16 cellular contexts compared by ENCODE assay signal in genomic region chr14:77006127-77006526, GRCh38. TPM values are rescaled to one million over a fixed set of nuclear protein-coding genes. Genes with fewer than 3 reads are reported as not detected.
DNase-seq lines count a peak whose midpoint lies in the region; ATAC-seq and TF ChIP-seq lines count a peak whose summit lies in the region.
"Had no signal": no experiment of that assay in that cellular context is flagged by ENCODE, and none has a peak within 500 bp of the region (broad histone marks: within the 10 kb centered on the region; RNA-seq: fewer than 3 reads in every experiment).

No MANE protein-coding gene starts in this region.

- H3K79me2 ChIP-seq in HCT116 (ENCODE audit: insufficient read depth, low read length) (no peaks in the 10 kb centered on the region), SK-N-SH (ENCODE audit: insufficient read depth) (no peaks in the 10 kb centered on the region)

- peak overlapping the region; percentile 38 for H3K27ac Mint-ChIP-seq in activated T-helper 1 cell treated with anti-CD3 and anti-CD28 coated beads, Interleukin-12 subunit alpha, Interleukin-12 subunit beta, Interleukin-2, Interleukin-4 antibody, amounts not matched to agents 30 ng/mL and 10 ng/mL and 1 ng/mL, durations not matched to agents 14 hours and 24 hours and 36 hours
- H3K27ac Mint-ChIP-seq in mesothelial cell of epicardium, result peak overlapping the region; percentile 67
- H3K27ac Mint-ChIP-seq: activated naive CD4-positive, alpha-beta T cell treated with anti-CD3 and anti-CD28 coated beads, Interleukin-2, amount 10 ng/mL, durations not matched to agents 7 days and 5 days had no signal

- no peaks in the 10 kb centered on the region for H3K36me3 ChIP-seq in HCT116 (ENCODE audit: control insufficient read depth in 1 of 2, insufficient read depth in 2 of 2, low read length in 2 of 2)
- no peaks in the 10 kb centered on the region for H3K36me3 ChIP-seq in thoracic aorta
- no peaks in the 10 kb centered on the region for H3K36me3 ChIP-seq in SK-N-SH (replicated peaks in 1 of 2; ENCODE audit: control insufficient read depth in 1 of 2, insufficient read depth in 2 of 2, low read length in 1 of 2)

- H3K4me2 ChIP-seq in HCT116 (ENCODE audit: low read length) (peak overlapping the region; percentile 26), SK-N-SH (no peak overlapping the region)

- ATAC-seq in HCT116, result no peak
- ATAC-seq in thoracic aorta (ENCODE audit: insufficient number of reproducible peaks, low FRiP score, low read depth), result no peak
- no peak for ATAC-seq in GM21825 (IDR thresholded peaks at IDR 0.05; ENCODE audit: unreplicated experiment)

- intact Hi-C loops in HCT116 (cut with micrococcal nuclease), result no loop called here
- intact Hi-C loops in activated T-helper 1 cell treated with anti-CD3 and anti-CD28 coated beads, Interleukin-12 subunit alpha, Interleukin-12 subunit beta, Interleukin-2, Interleukin-4 antibody, amounts not matched to agents 30 ng/mL and 10 ng/mL and 1 ng/mL, durations not matched to agents 14 hours and 24 hours and 36 hours (cut with micrococcal nuclease), result no loop called here

- WGBS in SK-N-SH (ENCODE audit: low lambda C conversion rate), result 92% methylated on average over 9 of the region's 9 CpGs

- no peaks in the 10 kb centered on the region for H3K36me3 Mint-ChIP-seq in activated T-helper 1 cell treated with anti-CD3 and anti-CD28 coated beads, Interleukin-12 subunit alpha, Interleukin-12 subunit beta, Interleukin-2, Interleukin-4 antibody, amounts not matched to agents 30 ng/mL and 10 ng/mL and 1 ng/mL, durations not matched to agents 14 hours and 24 hours and 36 hours (ENCODE audit: low read depth)
- no peaks in the 10 kb centered on the region for H3K36me3 Mint-ChIP-seq in mesothelial cell of epicardium
- H3K36me3 Mint-ChIP-seq: activated naive CD4-positive, alpha-beta T cell treated with anti-CD3 and anti-CD28 coated beads, Interleukin-2, amount 10 ng/mL, durations not matched to agents 7 days and 5 days had no signal

- H3K9ac ChIP-seq in HCT116 (ENCODE audit: low read length), result 0 out of 2 replicates have a peak overlapping the region, but pooled peaks have one; percentile 1
- no peak overlapping the region for H3K9ac ChIP-seq in SK-N-SH

- H3F3A ChIP-seq in SK-N-SH (replicated peaks; ENCODE audit: insufficient read depth), result no peaks in the 10 kb centered on the region

- H2AFZ ChIP-seq in HCT116 (ENCODE audit: low read depth, low read length, poor library complexity, severe bottlenecking) (peak overlapping the region; percentile 38), SK-N-SH (ENCODE audit: low read depth) (no peak overlapping the region)

- H3K27ac ChIP-seq in HCT116 (ENCODE audit: low read depth, low read length), result no peak overlapping the region
- peak overlapping the region; percentile 22 to 84 for H3K27ac ChIP-seq in thoracic aorta
- no peak overlapping the region for H3K27ac ChIP-seq in SK-N-SH (ENCODE audit: low read depth in 2 of 2, low read length in 1 of 2)

- TF ChIP-seq POLR2A in HCT116 (IDR thresholded peaks at IDR 0.05; ENCODE audit: borderline replicate concordance, extremely low read depth, insufficient read depth, insufficient read length), result no peak

- DNase-seq in HCT116 (ENCODE audit: low read depth, low spot score) (no peak), mesothelial cell of epicardium (ENCODE audit: low spot score in 2 of 2, unreplicated experiment in 2 of 2) (no peak), thoracic aorta (ENCODE audit: low spot score) (no peak), SK-N-SH (no peak), iPS-NIHi11 (ENCODE audit: low spot score) (no peak)
- DNase-seq in activated T-helper 1 cell treated with anti-CD3 and anti-CD28 coated beads, Interleukin-12 subunit alpha, Interleukin-12 subunit beta, Interleukin-2, Interleukin-4 antibody, amounts not matched to agents 30 ng/mL and 10 ng/mL and 1 ng/mL, durations not matched to agents 14 hours and 24 hours and 36 hours (ENCODE audit: low spot score), result no peak
- DNase-seq in stimulated activated CD4-positive, alpha-beta T cell treated with anti-CD3 and anti-CD28 coated beads, Interleukin-4, amount 100 ng/mL, for 1 hour, result no peak
- DNase-seq: activated naive CD4-positive, alpha-beta T cell treated with anti-CD3 and anti-CD28 coated beads, Interleukin-2, amount 10 ng/mL, durations not matched to agents 7 days and 5 days; AML-193; midbrain; NCI-H1417 treated with DMSO at 0.1 percent for 48 hours; NCI-H526; Right ventricle myocardium superior; stimulated activated CD4-positive, alpha-beta T cell treated with anti-CD3 and anti-CD28 coated beads, Interleukin-12 subunit alpha, Interleukin-12 subunit beta, amount 100 ng/mL, for 4 hours had no signal

- H3K4me1 ChIP-seq in HCT116 (ENCODE audit: control insufficient read depth in 1 of 2, insufficient read depth in 2 of 2, low read length in 2 of 2) (peaks cover 52 to 62% of the 10 kb centered on the region in 2 experiments), thoracic aorta (ENCODE audit: control insufficient read depth in 1 of 2, low read depth in 2 of 2) (peaks cover 13 to 57% of the 10 kb centered on the region in 2 donors), SK-N-SH (ENCODE audit: control insufficient read depth in 1 of 2, insufficient read depth in 2 of 2, low read depth in 1 of 2, low read length in 1 of 2) (peaks cover 0 to 11% of the 10 kb centered on the region in 2 experiments; a peak in 1 of 4 replicates)

- no peaks in the 10 kb centered on the region for H3K27me3 ChIP-seq in HCT116 (ENCODE audit: insufficient read depth, low read length)
- H3K27me3 ChIP-seq in thoracic aorta (replicated peaks; ENCODE audit: insufficient read depth), result no peaks in the 10 kb centered on the region
- no peaks in the 10 kb centered on the region for H3K27me3 ChIP-seq in SK-N-SH (ENCODE audit: insufficient read depth)

- POLR2A ChIA-PET in HCT116 (lab: Charles Lee) (no interaction called here), SK-N-SH (lab: Yijun Ruan, JAX) (no interaction called here)

- H3K9me3 ChIP-seq in HCT116 (ENCODE audit: control insufficient read depth in 1 of 2, insufficient read depth in 1 of 2, low read depth in 1 of 2, low read length in 2 of 2) (no peaks in the 10 kb centered on the region), thoracic aorta (no peaks in the 10 kb centered on the region), SK-N-SH (no peaks in the 10 kb centered on the region)

- peaks cover 13% of the 10 kb centered on the region for H3K4me1 Mint-ChIP-seq in activated T-helper 1 cell treated with anti-CD3 and anti-CD28 coated beads, Interleukin-12 subunit alpha, Interleukin-12 subunit beta, Interleukin-2, Interleukin-4 antibody, amounts not matched to agents 30 ng/mL and 10 ng/mL and 1 ng/mL, durations not matched to agents 14 hours and 24 hours and 36 hours (ENCODE audit: low read depth)
- peaks cover 66% of the 10 kb centered on the region for H3K4me1 Mint-ChIP-seq in mesothelial cell of epicardium

- H3K4me3 Mint-ChIP-seq in activated T-helper 1 cell treated with anti-CD3 and anti-CD28 coated beads, Interleukin-12 subunit alpha, Interleukin-12 subunit beta, Interleukin-2, Interleukin-4 antibody, amounts not matched to agents 30 ng/mL and 10 ng/mL and 1 ng/mL, durations not matched to agents 14 hours and 24 hours and 36 hours, result no peak overlapping the region
- H3K4me3 Mint-ChIP-seq in mesothelial cell of epicardium, result no peak overlapping the region
- H3K4me3 Mint-ChIP-seq: activated naive CD4-positive, alpha-beta T cell treated with anti-CD3 and anti-CD28 coated beads, Interleukin-2, amount 10 ng/mL, durations not matched to agents 7 days and 5 days; neural crest cell had no signal

- no peaks in the 10 kb centered on the region for H3K9me2 ChIP-seq in HCT116 (ENCODE audit: insufficient read depth)
- no peaks in the 10 kb centered on the region for H3K9me2 ChIP-seq in SK-N-SH

- H3K4me3 ChIP-seq in HCT116 (replicated peaks in 1 of 2; ENCODE audit: low read depth in 1 of 2, low read length in 2 of 2) (no peak overlapping the region), thoracic aorta (no peak overlapping the region), SK-N-SH (ENCODE audit: low read depth in 2 of 2, low read length in 1 of 2) (no peak overlapping the region)

- CTCF ChIA-PET in HCT116 (lab: Charles Lee) (no interaction called here), SK-N-SH (lab: Yijun Ruan, JAX) (interaction anchor here (1.0 to 2.1 kb wide), 4 partner anchors 9 to 131 kb away, joined by 3 to 11 read pairs (median 6); no protein-coding TSS in a partner anchor)

- BruUV-seq in HCT116 (replicated peaks; lab: Mats Ljungman, UMichigan), result no TSS peak

- TF ChIP-seq CTCF in HCT116 (IDR thresholded peaks at IDR 0.05 in 2 of 3, conservative IDR thresholded peaks at IDR 0.05 in 1 of 3; ENCODE audit: borderline replicate concordance in 1 of 3, insufficient read depth in 1 of 3, low read depth in 2 of 3, low read length in 2 of 3) (no peak), mesothelial cell of epicardium (IDR thresholded peaks at IDR 0.05; ENCODE audit: unreplicated experiment) (no peak), thoracic aorta (IDR thresholded peaks at IDR 0.05) (no peak), SK-N-SH (IDR thresholded peaks at IDR 0.05) (no peak)

- H4K20me1 ChIP-seq in HCT116 (ENCODE audit: insufficient read depth) (no peaks in the 10 kb centered on the region), SK-N-SH (ENCODE audit: insufficient read depth) (no peaks in the 10 kb centered on the region)

- H3K9me3 Mint-ChIP-seq in activated T-helper 1 cell treated with anti-CD3 and anti-CD28 coated beads, Interleukin-12 subunit alpha, Interleukin-12 subunit beta, Interleukin-2, Interleukin-4 antibody, amounts not matched to agents 30 ng/mL and 10 ng/mL and 1 ng/mL, durations not matched to agents 14 hours and 24 hours and 36 hours, result no peaks in the 10 kb centered on the region
- H3K9me3 Mint-ChIP-seq in mesothelial cell of epicardium, result no peaks in the 10 kb centered on the region
- H3K9me3 Mint-ChIP-seq: activated naive CD4-positive, alpha-beta T cell treated with anti-CD3 and anti-CD28 coated beads, Interleukin-2, amount 10 ng/mL, durations not matched to agents 7 days and 5 days; neural crest cell had no signal

- TF ChIP-seq RAD21 in HCT116 (IDR thresholded peaks at IDR 0.05; ENCODE audit: low read depth) (no peak), SK-N-SH (IDR thresholded peaks at IDR 0.05; ENCODE audit: low read length) (no peak)

- RAD21 ChIA-PET in HCT116 (lab: Charles Lee; ENCODE audit: low non-redundant PET in 1 of 2, low total read pairs in 2 of 2, uncharacterized antibody in 2 of 2, unreplicated experiment in 2 of 2), result interaction anchor here (0.9 to 1.2 kb wide), 2 partner anchors 43 to 87 kb away, joined by 3 to 7 read pairs; no protein-coding TSS in a partner anchor

- TF ChIP-seq EP300 in SK-N-SH (IDR thresholded peaks at IDR 0.05; ENCODE audit: borderline replicate concordance in 1 of 2, low read depth in 1 of 2, low read length in 1 of 2), result no peak

- H3K27me3 Mint-ChIP-seq in activated T-helper 1 cell treated with anti-CD3 and anti-CD28 coated beads, Interleukin-12 subunit alpha, Interleukin-12 subunit beta, Interleukin-2, Interleukin-4 antibody, amounts not matched to agents 30 ng/mL and 10 ng/mL and 1 ng/mL, durations not matched to agents 14 hours and 24 hours and 36 hours (ENCODE audit: insufficient read depth), result peaks cover 3% of the 10 kb centered on the region
- H3K27me3 Mint-ChIP-seq in mesothelial cell of epicardium (ENCODE audit: low read depth), result no peaks in the 10 kb centered on the region

RNA-seq across cellular contexts. Expression of gene IRF2BPL, which starts 22.4 kb away (rescaled TPM):
- total RNA-seq in HCT116 (2021; ENCODE audit: unreplicated experiment) (74.6 TPM), mesothelial cell of epicardium (126 to 131 TPM (median 128 TPM) in 3 replicates), thoracic aorta (10 to 100 TPM; 49.6 to 69.7 TPM)
- polyA plus RNA-seq in HCT116 (2012), result 47.4 and 49.8 TPM in 2 replicates
- total RNA-seq in activated T-helper 1 cell treated with anti-CD3 and anti-CD28 coated beads, Interleukin-12 subunit alpha, Interleukin-12 subunit beta, Interleukin-2, Interleukin-4 antibody, amounts not matched to agents 30 ng/mL and 10 ng/mL and 1 ng/mL, durations not matched to agents 14 hours and 24 hours and 36 hours, result 24.9 and 26.5 TPM in 2 replicates
- 10.9 and 17.1 TPM in 2 replicates for polyA plus RNA-seq in SK-N-SH (2012; rRNA removed)
- 9.1 and 14.4 TPM in 2 replicates for polyA plus RNA-seq in SK-N-SH (2012; cell fraction: cytosol; rRNA removed)
- 16.2 and 16.9 TPM in 2 replicates for polyA plus RNA-seq in SK-N-SH (2012; cell fraction: nucleus; rRNA removed)

Comparison
In these comparisons a context has a peak if more than half of its experiments do, and no peak if none do; other contexts are left out.
1. H3K27ac ChIP-seq: peak in thoracic aorta (2 of 2); none in HCT116 (single experiment) and SK-N-SH (0 of 2).